Comparison of ENCODE assay signal across 20 cellular contexts in genomic region chr17:81074440-81074839, GRCh38. TPM values are rescaled to one million over a fixed set of nuclear protein-coding genes. Genes with fewer than 3 reads are reported as not detected.
A peak's percentile ranks its signal among the peaks of the same experiment; 100 is the strongest.
DNase-seq lines count a peak whose midpoint lies in the region; ATAC-seq and TF ChIP-seq lines count a peak whose summit lies in the region.
"Had no signal": no experiment of that assay in that cellular context is flagged by ENCODE, and none has a peak within 500 bp of the region (broad histone marks: within the 10 kb centered on the region; RNA-seq: fewer than 3 reads in every experiment).

No MANE protein-coding gene starts in this region.

- H3K9ac ChIP-seq in BLaER1 = no peak overlapping the region
- H3K9ac ChIP-seq in neural progenitor cell = no peak overlapping the region
- H3K9ac ChIP-seq: KMS-11 had no signal

- no peak for TF ChIP-seq POLR2A in GM18505 (IDR thresholded peaks at IDR 0.05; ENCODE audit: borderline replicate concordance, extremely low read depth, insufficient read depth, insufficient read length)

- no peak overlapping the region for H3K4me3 Mint-ChIP-seq in T-helper 17 cell
- no peak overlapping the region for H3K4me3 Mint-ChIP-seq in neural progenitor cell
- H3K4me3 Mint-ChIP-seq: CD4-positive, CD25-positive, alpha-beta regulatory T cell; HFFc6 had no signal

- H3F3A ChIP-seq in neural progenitor cell (ENCODE audit: low read depth) = no peaks in the 10 kb centered on the region

- H3K36me3 ChIP-seq in BLaER1 = no peaks in the 10 kb centered on the region
- no peaks in the 10 kb centered on the region for H3K36me3 ChIP-seq in neural progenitor cell

- H3K79me2 ChIP-seq in neural progenitor cell (ENCODE audit: low read depth) = no peaks in the 10 kb centered on the region

- TF ChIP-seq CTCF in neural progenitor cell (IDR thresholded peaks at IDR 0.05) = no peak

- H3K36me3 Mint-ChIP-seq in T-helper 17 cell (ENCODE audit: low read depth) (no peaks in the 10 kb centered on the region), neural progenitor cell (peaks cover 25% of the 10 kb centered on the region)
- H3K36me3 Mint-ChIP-seq: CD4-positive, CD25-positive, alpha-beta regulatory T cell had no signal

- H3K27me3 ChIP-seq in BLaER1 = peaks cover 98% of the 10 kb centered on the region
- no peaks in the 10 kb centered on the region for H3K27me3 ChIP-seq in neural progenitor cell

- no peak for ATAC-seq in T-helper 17 cell
- ATAC-seq in HG03520 (IDR thresholded peaks at IDR 0.05; ENCODE audit: unreplicated experiment) = no peak
- ATAC-seq in GM18505 (IDR thresholded peaks at IDR 0.05; ENCODE audit: unreplicated experiment) = no peak

- H3K4me3 ChIP-seq in BLaER1 (no peak overlapping the region), neural progenitor cell (no peak overlapping the region)

- peak overlapping the region; percentile 49 for H3K27ac Mint-ChIP-seq in T-helper 17 cell
- peak overlapping the region; percentile 42 for H3K27ac Mint-ChIP-seq in neural progenitor cell
- H3K27ac Mint-ChIP-seq: HFFc6 had no signal

- H3K4me2 ChIP-seq in BLaER1 (peak overlapping the region; percentile 54), neural progenitor cell (no peak overlapping the region)
- H3K4me2 ChIP-seq: KMS-11 had no signal

- DNase-seq in T-helper 17 cell (no peak), caudate nucleus (lab: John Stamatoyannopoulos, UW) (peak in 1 of 61 donors; percentile 18), neural progenitor cell (ENCODE audit: low spot score) (no peak), SKM-1 treated with dmso at 0.1 percent for 144 hours (lab: John Stamatoyannopoulos, UW; ENCODE audit: unreplicated experiment) (no peak)
- DNase-seq in activated effector memory CD4-positive, alpha-beta T cell treated with anti-CD3 and anti-CD28 coated beads, Interleukin-2, amount 50 U/mL, for 16 hours = no peak
- DNase-seq: 8988T; CD4-positive, CD25-positive, alpha-beta regulatory T cell; COR-L47; DMS 273 treated with DMSO at 0.1 percent for 48 hours; DND-41; HFFc6; NCI-H1417 treated with DMSO at 0.1 percent for 48 hours; NCI-H1930; NCI-H345; NCI-H524 treated with DMSO at 0.1 percent for 48 hours; RPMI8226 had no signal

- H3K4me1 Mint-ChIP-seq in T-helper 17 cell (peaks cover 1% of the 10 kb centered on the region), neural progenitor cell (peaks cover 61% of the 10 kb centered on the region)
- H3K4me1 Mint-ChIP-seq: CD4-positive, CD25-positive, alpha-beta regulatory T cell had no signal

- H2AFZ ChIP-seq in neural progenitor cell (replicated peaks) = no peak overlapping the region

- H3K4me1 ChIP-seq in BLaER1 = peaks cover 43% of the 10 kb centered on the region
- H3K4me1 ChIP-seq in neural progenitor cell = peaks cover 12% of the 10 kb centered on the region

- H3K9me3 ChIP-seq in BLaER1 (no peaks in the 10 kb centered on the region), T-helper 17 cell (ENCODE audit: control insufficient read depth, low read length, poor library complexity, severe bottlenecking) (no peaks in the 10 kb centered on the region), neural progenitor cell (ENCODE audit: low read depth) (no peaks in the 10 kb centered on the region)

- no peaks in the 10 kb centered on the region for H3K9me3 Mint-ChIP-seq in neural progenitor cell
- H3K9me3 Mint-ChIP-seq: CD4-positive, CD25-positive, alpha-beta regulatory T cell; HFFc6 had no signal

- H4K20me1 ChIP-seq in BLaER1 (peaks cover 77% of the 10 kb centered on the region), neural progenitor cell (ENCODE audit: low read depth) (peaks cover 24% of the 10 kb centered on the region)

- H3K27ac ChIP-seq in BLaER1 (no peak overlapping the region), caudate nucleus (ENCODE audit: low read depth, low read length) (peak overlapping the region; percentile 59), neural progenitor cell (no peak overlapping the region)
- H3K27ac ChIP-seq: KMS-11 had no signal

- H3K27me3 Mint-ChIP-seq in T-helper 17 cell (no peaks in the 10 kb centered on the region), neural progenitor cell (ENCODE audit: insufficient read depth, low read depth) (peaks cover 17% of the 10 kb centered on the region)
- H3K27me3 Mint-ChIP-seq: CD4-positive, CD25-positive, alpha-beta regulatory T cell had no signal

RNA-seq across cellular contexts. Expression of gene BAIAP2, which starts 39.5 kb away (rescaled TPM):
- 10 to 100 TPM; 11.0 to 13.9 TPM for total RNA-seq in T-helper 17 cell
- total RNA-seq in neural progenitor cell (ENCODE audit: low replicate concordance) = 15.6 and 16.1 TPM in 2 replicates
